Comparison of ENCODE assay signal across 18 cellular contexts in genomic region chr11:75792997-75793800, GRCh38.
"Had no signal": no experiment of that assay in that cellular context is flagged by ENCODE, and none has a peak within 500 bp of the region (broad histone marks: within the 10 kb centered on the region; RNA-seq: fewer than 3 reads in every experiment).

No MANE protein-coding gene starts in this region.

- H3K27ac Mint-ChIP-seq: activated B cell treated with CpG ODN at 0.5 μM for 24 hours; activated CD4-positive, alpha-beta T cell treated with anti-CD3 and anti-CD28 coated beads, Interleukin-2, amount 10 ng/mL, durations not matched to agents 24 days and 14 days; activated CD8-positive, alpha-beta T cell treated with anti-CD3 and anti-CD28 coated beads, Interleukin-2, amount 10 ng/mL, durations not matched to agents 7 days and 5 days; activated naive CD4-positive, alpha-beta T cell treated with anti-CD3 and anti-CD28 coated beads, Interleukin-2, amount 50 U/mL, for 24 hours; memory B cell; natural killer cell treated with Interleukin-12 subunit alpha and Interleukin-12 subunit beta and Interleukin-15 and Interleukin-18, amount 100 ng/mL, for 72 hours had no signal

- H3K4me1 Mint-ChIP-seq: activated CD4-positive, alpha-beta T cell treated with anti-CD3 and anti-CD28 coated beads, Interleukin-2, amount 10 ng/mL, durations not matched to agents 24 days and 14 days; activated naive CD4-positive, alpha-beta T cell treated with anti-CD3 and anti-CD28 coated beads, Interleukin-2, amount 50 U/mL, for 24 hours; central memory CD8-positive, alpha-beta T cell; memory B cell had no signal

- ATAC-seq: activated CD8-positive, alpha-beta T cell treated with anti-CD3 and anti-CD28 coated beads, Interleukin-2, amount 10 ng/mL, durations not matched to agents 7 days and 5 days; natural killer cell treated with Interleukin-12 subunit alpha and Interleukin-12 subunit beta and Interleukin-15 and Interleukin-18, amount 100 ng/mL, for 72 hours had no signal

- H3K27ac ChIP-seq: adrenal gland, coronary artery, thyroid gland had no signal

- H3K36me3 ChIP-seq: adrenal gland, thyroid gland had no signal

- H3K36me3 Mint-ChIP-seq: activated naive CD4-positive, alpha-beta T cell treated with anti-CD3 and anti-CD28 coated beads, Interleukin-2, amount 50 U/mL, for 24 hours; natural killer cell treated with Interleukin-12 subunit alpha and Interleukin-12 subunit beta and Interleukin-15 and Interleukin-18, amount 100 ng/mL, for 72 hours had no signal

- H3K9me3 Mint-ChIP-seq: activated B cell treated with CpG ODN at 0.5 μM for 24 hours; activated CD4-positive, alpha-beta T cell treated with anti-CD3 and anti-CD28 coated beads, Interleukin-2, amount 10 ng/mL, durations not matched to agents 24 days and 14 days; activated naive CD4-positive, alpha-beta T cell treated with anti-CD3 and anti-CD28 coated beads, Interleukin-2, amount 50 U/mL, for 24 hours; central memory CD8-positive, alpha-beta T cell; memory B cell; natural killer cell treated with Interleukin-12 subunit alpha and Interleukin-12 subunit beta and Interleukin-15 and Interleukin-18, amount 100 ng/mL, for 72 hours had no signal

- H3K27me3 Mint-ChIP-seq: activated B cell treated with CpG ODN at 0.5 μM for 24 hours; activated CD4-positive, alpha-beta T cell treated with anti-CD3 and anti-CD28 coated beads, Interleukin-2, amount 10 ng/mL, durations not matched to agents 24 days and 14 days; activated naive CD4-positive, alpha-beta T cell treated with anti-CD3 and anti-CD28 coated beads, Interleukin-2, amount 50 U/mL, for 24 hours; central memory CD8-positive, alpha-beta T cell; memory B cell; natural killer cell treated with Interleukin-12 subunit alpha and Interleukin-12 subunit beta and Interleukin-15 and Interleukin-18, amount 100 ng/mL, for 72 hours had no signal

- H3K4me3 Mint-ChIP-seq: activated B cell treated with CpG ODN at 0.5 μM for 24 hours; activated CD4-positive, alpha-beta T cell treated with anti-CD3 and anti-CD28 coated beads, Interleukin-2, amount 10 ng/mL, durations not matched to agents 24 days and 14 days; activated CD8-positive, alpha-beta T cell treated with anti-CD3 and anti-CD28 coated beads, Interleukin-2, amount 10 ng/mL, durations not matched to agents 7 days and 5 days; activated naive CD4-positive, alpha-beta T cell treated with anti-CD3 and anti-CD28 coated beads, Interleukin-2, amount 50 U/mL, for 24 hours; central memory CD8-positive, alpha-beta T cell; memory B cell; natural killer cell treated with Interleukin-12 subunit alpha and Interleukin-12 subunit beta and Interleukin-15 and Interleukin-18, amount 100 ng/mL, for 72 hours had no signal

- H3K9me3 ChIP-seq: adrenal gland, thyroid gland had no signal

- DNase-seq: activated B cell treated with CpG ODN at 0.5 μM for 24 hours; activated CD4-positive, alpha-beta T cell treated with anti-CD3 and anti-CD28 coated beads, Interleukin-2, amount 10 ng/mL, durations not matched to agents 24 days and 14 days; activated CD8-positive, alpha-beta memory T cell treated with anti-CD3 and anti-CD28 coated beads, Interleukin-2, amount 50 U/mL, for 4 hours; activated CD8-positive, alpha-beta T cell treated with anti-CD3 and anti-CD28 coated beads, Interleukin-2, amount 10 ng/mL, durations not matched to agents 7 days and 5 days; activated effector memory CD4-positive, alpha-beta T cell treated with anti-CD3 and anti-CD28 coated beads, Interleukin-2, amount 50 U/mL, for 16 hours; activated T-cell treated with anti-CD3 and anti-CD28 coated beads, Interleukin-2, amount 50 U/mL, for 48 hours; effector CD8-positive, alpha-beta T cell; foreskin fibroblast; stimulated activated CD4-positive, alpha-beta T cell treated with anti-CD3 and anti-CD28 coated beads, Interleukin-12 subunit alpha, Interleukin-12 subunit beta, amount 100 ng/mL, for 4 hours; stimulated activated CD4-positive, alpha-beta T cell treated with anti-CD3 and anti-CD28 coated beads, Interleukin-2, amount 100 ng/mL, for 24 hours; SW 1271; thyroid gland had no signal

- H3K4me1 ChIP-seq: adrenal gland, thyroid gland had no signal

- H3K27me3 ChIP-seq: adrenal gland, thyroid gland had no signal

- H3K4me3 ChIP-seq: adrenal gland, coronary artery, thyroid gland had no signal
